In the genomic region with DNA sequence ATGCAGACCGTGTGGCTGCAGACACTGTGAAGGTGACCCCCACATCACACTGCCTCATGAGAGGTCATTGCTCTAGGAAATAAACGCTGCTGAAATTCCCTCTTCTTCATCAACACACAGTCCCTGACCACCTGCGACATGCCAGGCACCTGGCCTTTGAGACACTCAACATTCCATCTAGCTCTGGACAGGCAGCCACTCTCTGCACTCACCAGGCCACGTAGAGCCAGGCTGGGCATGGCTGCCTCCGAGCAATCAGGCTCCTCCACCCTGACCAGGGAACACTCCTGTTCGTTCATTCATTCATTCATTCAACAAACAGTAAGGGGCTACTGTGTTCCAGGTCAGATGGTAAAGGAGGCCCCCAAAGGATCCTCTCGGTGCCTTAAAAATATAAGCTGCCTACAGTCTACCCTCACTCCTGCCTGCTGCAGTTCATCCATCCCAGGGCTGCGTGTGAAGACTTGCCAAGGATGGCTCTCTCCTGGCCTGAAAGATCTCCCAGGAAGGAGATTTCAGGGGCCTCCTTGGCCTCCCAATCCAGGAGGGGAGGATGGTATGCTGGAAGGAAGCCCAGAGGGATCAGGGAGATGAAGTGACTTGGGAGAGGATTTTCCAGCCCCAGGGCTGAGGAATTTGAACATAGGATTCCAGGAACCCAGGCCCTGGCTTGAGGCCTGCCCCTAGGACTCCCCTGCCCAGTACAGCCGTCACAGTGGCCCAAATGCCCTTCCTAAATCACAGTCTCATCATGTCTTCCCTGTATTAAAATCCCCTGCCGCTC, we compare ENCODE assay signal across 11 cellular contexts.
DNase-seq lines count a peak whose midpoint lies in the region; ATAC-seq and TF ChIP-seq lines count a peak whose summit lies in the region.
"Had no signal": no experiment of that assay in that cellular context is flagged by ENCODE, and none has a peak within 500 bp of the region (broad histone marks: within the 10 kb centered on the region; RNA-seq: fewer than 3 reads in every experiment).

No MANE protein-coding gene starts in this region.

- TF ChIP-seq POLR2A in Peyer's patch (IDR thresholded peaks at IDR 0.05), result no peak
- no peak for TF ChIP-seq POLR2A in upper lobe of left lung (IDR thresholded peaks at IDR 0.05)

- no peak for TF ChIP-seq EP300 in upper lobe of left lung (IDR thresholded peaks at IDR 0.05)

- peaks cover 0 to 79% (median 0%) of the 10 kb centered on the region in 4 donors for H3K4me1 ChIP-seq in Peyer's patch
- peaks cover 26 to 30% of the 10 kb centered on the region in 2 donors for H3K4me1 ChIP-seq in mucosa of rectum (ENCODE audit: control insufficient read depth in 2 of 2, insufficient read depth in 2 of 2, low read length in 2 of 2)
- peaks cover 92 to 100% (median 97%) of the 10 kb centered on the region in 4 donors for H3K4me1 ChIP-seq in upper lobe of left lung

- H3K27ac ChIP-seq in Peyer's patch, result peak overlapping the region in 3 of 4 donors; percentile 64 to 92 (median 84)
- H3K27ac ChIP-seq in mucosa of rectum (ENCODE audit: low read depth in 2 of 2, low read length in 2 of 2), result peak overlapping the region; percentile 34 to 86
- peak overlapping the region; percentile 86 to 99 (median 92) for H3K27ac ChIP-seq in upper lobe of left lung

- TF ChIP-seq CTCF in Peyer's patch (IDR thresholded peaks at IDR 0.05) (no peak), epithelial cell of proximal tubule (conservative IDR thresholded peaks at IDR 0.05; ENCODE audit: low read depth, low read length) (no peak), upper lobe of left lung (IDR thresholded peaks at IDR 0.05) (no peak)

- H3K4me3 ChIP-seq in Peyer's patch, result peak overlapping the region in 1 of 4 donors; percentile 67
- peak overlapping the region; percentile 19 for H3K4me3 ChIP-seq in epithelial cell of proximal tubule (ENCODE audit: low read depth, low read length)
- no peak overlapping the region for H3K4me3 ChIP-seq in mucosa of rectum (ENCODE audit: low read length in 2 of 2)
- peak overlapping the region in 2 of 4 donors; percentile 74 to 89 for H3K4me3 ChIP-seq in upper lobe of left lung

- no peak overlapping the region for H3K9ac ChIP-seq in mucosa of rectum (ENCODE audit: low read depth in 1 of 2, low read length in 2 of 2)

- ATAC-seq in upper lobe of left lung (ENCODE audit: low FRiP score in 2 of 2), result peak in 1 of 2 donors; percentile 34

- no peak for DNase-seq in Peyer's patch
- no peak for DNase-seq in epithelial cell of proximal tubule (ENCODE audit: low read depth)
- peak in 1 of 2 donors; percentile 78 for DNase-seq in upper lobe of left lung
- DNase-seq in HUDEP-2 (lab: John Stamatoyannopoulos, UW; ENCODE audit: unreplicated experiment in 76 of 76), result no peak
- DNase-seq in iPS-NIHi7 (ENCODE audit: extremely low spot score), result no peak
- no peak for DNase-seq in COR-L47 (lab: John Stamatoyannopoulos, UW)
- DNase-seq: dermis blood vessel endothelial cell; NCI-H524; small intestine; stimulated activated naive CD4-positive, alpha-beta T cell treated with Interleukin-2 at 50 U/mL for 16 hours had no signal

- WGBS in upper lobe of left lung, 2 donors, result 52 to 53% methylated on average over 9 to 10 of the region's 10 CpGs

- no peaks in the 10 kb centered on the region for H3K36me3 ChIP-seq in Peyer's patch
- H3K36me3 ChIP-seq in mucosa of rectum (ENCODE audit: control insufficient read depth in 2 of 2, insufficient read depth in 2 of 2, low read length in 2 of 2), result no peaks in the 10 kb centered on the region
- H3K36me3 ChIP-seq in upper lobe of left lung, result peaks cover 0 to 13% (median 0%) of the 10 kb centered on the region in 4 donors

- H3K27me3 ChIP-seq in Peyer's patch (no peaks in the 10 kb centered on the region), mucosa of rectum (ENCODE audit: control insufficient read depth in 2 of 2, insufficient read depth in 2 of 2, low read length in 2 of 2) (no peaks in the 10 kb centered on the region), upper lobe of left lung (no peaks in the 10 kb centered on the region)

- no peaks in the 10 kb centered on the region for H3K9me3 ChIP-seq in Peyer's patch
- no peaks in the 10 kb centered on the region for H3K9me3 ChIP-seq in mucosa of rectum (ENCODE audit: control insufficient read depth in 2 of 2, low read length in 2 of 2)
- H3K9me3 ChIP-seq in upper lobe of left lung, result no peaks in the 10 kb centered on the region
